12 cellular contexts compared by ENCODE assay signal in the genomic region with DNA sequence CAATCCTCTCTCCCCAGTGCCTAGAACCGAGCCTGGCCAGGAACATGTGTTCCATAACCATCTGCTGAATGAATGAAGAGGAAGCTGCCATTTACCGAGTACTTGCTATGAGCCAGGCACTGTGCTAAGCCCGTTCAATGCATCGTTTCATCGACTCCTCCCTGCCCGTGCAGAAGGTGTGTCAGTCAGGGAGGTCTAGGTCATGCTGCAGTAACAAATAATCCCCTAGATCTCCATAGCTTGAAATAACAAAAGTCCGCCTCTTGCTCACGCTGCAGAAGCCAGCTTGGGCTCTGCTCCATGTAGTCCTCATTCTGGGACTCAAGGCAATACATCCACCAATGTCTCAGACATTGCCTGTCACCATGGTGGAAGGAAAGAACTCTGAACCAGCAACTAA.
"Had no signal": no experiment of that assay in that cellular context is flagged by ENCODE, and none has a peak within 500 bp of the region (broad histone marks: within the 10 kb centered on the region; RNA-seq: fewer than 3 reads in every experiment).

No MANE protein-coding gene starts in this region.

- H3K36me3 ChIP-seq: thyroid gland had no signal

- H3K4me3 ChIP-seq: body of pancreas, lung, psoas muscle, thyroid gland had no signal

- H3K4me3 Mint-ChIP-seq: dendritic cell treated with granulocyte-macrophage colony-stimulating factor and Interleukin-4, amounts not matched to agents 40 ng/mL and 50 ng/mL, for 4 days; effector memory CD8-positive, alpha-beta T cell; neural crest cell; T-helper 1 cell treated with Interleukin-12 subunit alpha and Interleukin-12 subunit beta and Interleukin-4 antibody, amounts not matched to agents 30 μg/mL and 1 μg/mL, for 36 hours had no signal

- H3K27ac Mint-ChIP-seq: dendritic cell treated with granulocyte-macrophage colony-stimulating factor and Interleukin-4, amounts not matched to agents 40 ng/mL and 50 ng/mL, for 4 days; effector memory CD8-positive, alpha-beta T cell; T-helper 1 cell treated with Interleukin-12 subunit alpha and Interleukin-12 subunit beta and Interleukin-4 antibody, amounts not matched to agents 30 μg/mL and 1 μg/mL, for 36 hours had no signal

- DNase-seq: body of pancreas; effector memory CD8-positive, alpha-beta T cell; foreskin melanocyte; head of caudate nucleus; midbrain; psoas muscle; stimulated activated CD4-positive, alpha-beta T cell treated with anti-CD3 and anti-CD28 coated beads, Interleukin-12 subunit alpha, Interleukin-12 subunit beta, amount 100 ng/mL, for 4 hours; thyroid gland had no signal

- H3K9me3 ChIP-seq: thyroid gland had no signal

- H3K27ac ChIP-seq: body of pancreas, psoas muscle, thyroid gland had no signal

- H3K27me3 ChIP-seq: body of pancreas, thyroid gland had no signal

- ATAC-seq: body of pancreas, psoas muscle had no signal
